ENCODE assay signal across 23 cellular contexts in the genomic region with DNA sequence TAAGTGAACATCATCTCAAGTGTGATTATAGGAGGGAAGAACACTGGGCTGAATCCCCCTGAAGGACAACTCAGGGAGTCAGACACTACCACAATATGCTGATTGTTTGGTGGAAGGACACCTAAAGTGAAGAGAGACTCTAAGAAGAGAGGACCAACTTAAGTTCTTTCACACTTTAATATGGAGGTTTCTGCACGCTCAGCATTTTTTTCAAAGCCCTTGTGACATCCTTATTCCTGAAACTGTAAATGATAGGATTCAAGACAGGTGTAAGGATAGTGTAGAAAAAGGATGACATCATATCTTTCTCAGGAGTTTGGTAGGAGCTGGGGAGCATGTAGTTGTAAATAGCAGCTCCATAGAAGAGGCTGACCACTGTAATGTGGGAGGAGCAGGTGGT. TPM values are rescaled to one million over a fixed set of nuclear protein-coding genes. Genes with fewer than 3 reads are reported as not detected.
DNase-seq lines count a peak whose midpoint lies in the region; ATAC-seq, FAIRE-seq and TF ChIP-seq lines count a peak whose summit lies in the region.
"Had no signal": no experiment of that assay in that cellular context is flagged by ENCODE, and none has a peak within 500 bp of the region (broad histone marks: within the 10 kb centered on the region; RNA-seq: fewer than 3 reads in every experiment).

No MANE protein-coding gene starts in this region.

- no peak for TF ChIP-seq POLR2A in K562 (conservative IDR thresholded peaks at IDR 0.05)
- TF ChIP-seq POLR2A in heart left ventricle (IDR thresholded peaks at IDR 0.05): no peak

- H3K4me3 ChIP-seq in HEK293 (ENCODE audit: low read depth, low read length): no peak overlapping the region
- no peak overlapping the region for H3K4me3 ChIP-seq in K562
- no peak overlapping the region for H3K4me3 ChIP-seq in trophoblast cell (ENCODE audit: low read depth, low read length)
- no peak overlapping the region for H3K4me3 ChIP-seq in heart left ventricle
- H3K4me3 ChIP-seq: BLaER1 treated with 17β-estradiol and CSF1 and Interleukin-3, amounts not matched to agents 10 nM and 100 nM; GM12878; GM23338; HAP-1 had no signal

- H4K12ac ChIP-seq in trophoblast cell (ENCODE audit: low read depth, low read length): no peak overlapping the region

- H4K20me1 ChIP-seq in K562 (replicated peaks; ENCODE audit: control insufficient read depth, insufficient read depth, low read length): no peaks in the 10 kb centered on the region
- H4K20me1 ChIP-seq: BLaER1 treated with 17β-estradiol and CSF1 and Interleukin-3, amounts not matched to agents 10 nM and 100 nM had no signal

- H3K4ac ChIP-seq in trophoblast cell (ENCODE audit: low read depth, low read length): no peak overlapping the region

- no peaks in the 10 kb centered on the region for H3K79me1 ChIP-seq in trophoblast cell (ENCODE audit: low read length)

- in situ Hi-C loops in K562 (cut with MboI): no loop called here

- TF ChIP-seq EP300 in K562 (IDR thresholded peaks at IDR 0.05; ENCODE audit: low read length): no peak

- H3K23ac ChIP-seq in trophoblast cell (ENCODE audit: low read length): no peak overlapping the region

- CTCF ChIA-PET in HEK293 (lab: Yijun Ruan, JAX): no interaction called here
- CTCF ChIA-PET in K562 (lab: Yijun Ruan, JAX; ENCODE audit: low intra/inter-chr PET ratio): no interaction called here

- H2BK5ac ChIP-seq in trophoblast cell (ENCODE audit: low read depth, low read length, poor library complexity): no peak overlapping the region

- H3K4me1 ChIP-seq in HEK293 (ENCODE audit: control insufficient read depth, insufficient read depth, low read length): no peaks in the 10 kb centered on the region
- H3K4me1 ChIP-seq in K562 (replicated peaks in 1 of 2; ENCODE audit: control insufficient read depth in 2 of 2, insufficient read depth in 2 of 2, low read length in 2 of 2): no peaks in the 10 kb centered on the region; a peak in 1 of 5 replicates
- no peaks in the 10 kb centered on the region for H3K4me1 ChIP-seq in trophoblast cell (ENCODE audit: control insufficient read depth in 1 of 2, insufficient read depth in 2 of 2, low read length in 2 of 2)
- no peaks in the 10 kb centered on the region for H3K4me1 ChIP-seq in heart left ventricle
- H3K4me1 ChIP-seq: BE2C, HAP-1 had no signal

- POLR2A ChIA-PET in HEK293 (lab: Yijun Ruan, JAX) (no interaction called here), K562 (lab: Yijun Ruan, JAX) (no interaction called here)

- no peak for ATAC-seq in K562
- ATAC-seq in heart left ventricle: no peak
- ATAC-seq: GM12878, GM23338 had no signal

- H3K9me3 ChIP-seq in HEK293 (ENCODE audit: control insufficient read depth, insufficient read depth, low read depth, low read length) (no peaks in the 10 kb centered on the region), K562 (replicated peaks; ENCODE audit: control insufficient read depth, insufficient read depth, low read depth, low read length) (no peaks in the 10 kb centered on the region), trophoblast cell (ENCODE audit: insufficient read depth, low read depth, low read length) (peaks cover 13% of the 10 kb centered on the region), heart left ventricle (no peaks in the 10 kb centered on the region)
- H3K9me3 ChIP-seq: BE2C; BLaER1 treated with 17β-estradiol and CSF1 and Interleukin-3, amounts not matched to agents 10 nM and 100 nM; HAP-1 had no signal

- no peaks in the 10 kb centered on the region for H3K79me2 ChIP-seq in K562 (ENCODE audit: control insufficient read depth, insufficient read depth, low read length)
- H3K79me2 ChIP-seq in trophoblast cell (ENCODE audit: control insufficient read depth, insufficient read depth, low read length, poor library complexity): no peaks in the 10 kb centered on the region

- intact Hi-C loops in K562 (cut with micrococcal nuclease): no loop called here
- intact Hi-C loops in heart left ventricle (cut with DNase I): no loop called here

- H3K36me3 ChIP-seq in HEK293 (ENCODE audit: control insufficient read depth in 2 of 2, insufficient read depth in 1 of 2, low read length in 2 of 2) (no peaks in the 10 kb centered on the region), K562 (ENCODE audit: control insufficient read depth, insufficient read depth, low read length) (no peaks in the 10 kb centered on the region), trophoblast cell (ENCODE audit: control insufficient read depth in 1 of 2, insufficient read depth in 2 of 2, low read length in 2 of 2) (no peaks in the 10 kb centered on the region), heart left ventricle (no peaks in the 10 kb centered on the region)
- H3K36me3 ChIP-seq: BE2C; BLaER1 treated with 17β-estradiol and CSF1 and Interleukin-3, amounts not matched to agents 10 nM and 100 nM; HAP-1 had no signal

- no peak overlapping the region for H3K14ac ChIP-seq in trophoblast cell (ENCODE audit: low read length)

- H3K27me3 ChIP-seq in K562 (ENCODE audit: control insufficient read depth in 2 of 2, insufficient read depth in 2 of 2, low read length in 2 of 2) (no peaks in the 10 kb centered on the region), trophoblast cell (ENCODE audit: insufficient read depth, low read length) (no peaks in the 10 kb centered on the region), heart left ventricle (no peaks in the 10 kb centered on the region)
- H3K27me3 ChIP-seq: BE2C; BLaER1 treated with 17β-estradiol and CSF1 and Interleukin-3, amounts not matched to agents 10 nM and 100 nM had no signal

- H3K9ac ChIP-seq in K562 (ENCODE audit: insufficient read depth in 1 of 2, low read depth in 2 of 2, low read length in 2 of 2) (no peak overlapping the region), trophoblast cell (ENCODE audit: low read length) (peak overlapping the region; percentile 62)
- H3K9ac ChIP-seq: BLaER1 treated with 17β-estradiol and CSF1 and Interleukin-3, amounts not matched to agents 10 nM and 100 nM had no signal

- H3K18ac ChIP-seq in trophoblast cell (ENCODE audit: low read length): no peak overlapping the region

- H3K27ac ChIP-seq in HEK293 (ENCODE audit: extremely low read depth, low read depth, low read length): no peak overlapping the region
- no peak overlapping the region for H3K27ac ChIP-seq in K562 (ENCODE audit: extremely low read depth, low read depth, low read length)
- H3K27ac ChIP-seq in trophoblast cell (ENCODE audit: low read depth, low read length): no peak overlapping the region
- H3K27ac ChIP-seq in heart left ventricle: no peak overlapping the region
- H3K27ac ChIP-seq: BLaER1 treated with 17β-estradiol and CSF1 and Interleukin-3, amounts not matched to agents 10 nM and 100 nM had no signal

- 0% methylated on average over 1 of the region's 1 CpG for WGBS in K562 (ENCODE audit: insufficient coverage, low coverage, missing lambda C conversion rate)
- no CpG with 5 or more reads among the region's 1 CpG for WGBS in trophoblast cell (ENCODE audit: extremely low coverage, insufficient coverage, insufficient read length)
- 32 to 66% (median 52%) methylated on average over 1 of the region's 1 CpG for WGBS in heart left ventricle, 4 donors

- no peak overlapping the region for H3K4me2 ChIP-seq in K562 (ENCODE audit: insufficient read depth, low read length)
- no peak overlapping the region for H3K4me2 ChIP-seq in trophoblast cell (ENCODE audit: low read length)
- H3K4me2 ChIP-seq: BLaER1 treated with 17β-estradiol and CSF1 and Interleukin-3, amounts not matched to agents 10 nM and 100 nM; GM23338 had no signal

- no peak overlapping the region for H2BK120ac ChIP-seq in trophoblast cell (ENCODE audit: insufficient read depth, low read length, poor library complexity)

- H2AFZ ChIP-seq in K562 (ENCODE audit: low read depth, low read length): no peak overlapping the region
- no peak overlapping the region for H2AFZ ChIP-seq in trophoblast cell (ENCODE audit: insufficient read depth, low read length, poor library complexity)
- H2AFZ ChIP-seq: GM23338 had no signal

- H3K9me1 ChIP-seq in K562 (ENCODE audit: control insufficient read depth, insufficient read depth, low read length): no peaks in the 10 kb centered on the region

- no peak overlapping the region for H4K8ac ChIP-seq in trophoblast cell (ENCODE audit: low read depth, low read length)

- TF ChIP-seq RAD21 in K562 (CRISPR knock-in tag; conservative IDR thresholded peaks at IDR 0.05 in 1 of 2, IDR thresholded peaks at IDR 0.05 in 1 of 2): no peak

- no TSS peak for BruUV-seq in K562 (replicated peaks; lab: Mats Ljungman, UMichigan)

- DNase-seq in K562 (ENCODE audit: extremely low read depth in 1 of 4, low spot score in 3 of 4) (no peak), trophoblast cell (no peak), AG20443 (ENCODE audit: low spot score) (no peak), heart left ventricle (no peak)
- DNase-seq: AML-193; BE2C; CD4-positive, alpha-beta T cell; CD8-positive, alpha-beta memory T cell; DMS 273 treated with DMSO at 0.1 percent for 48 hours; DMS79; EL; GDM1 had no signal

- no peak for FAIRE-seq in K562 (lab: Jason Lieb, UNC)
- FAIRE-seq: D721Med, GM12878, GM19239, H54 had no signal

- no peak overlapping the region for H2AK5ac ChIP-seq in trophoblast cell (ENCODE audit: low read length)

- no peak overlapping the region for H2BK12ac ChIP-seq in trophoblast cell (ENCODE audit: low read length)

- H4K91ac ChIP-seq in trophoblast cell (ENCODE audit: low read depth, low read length): no peak overlapping the region

- no peak for TF ChIP-seq CTCF in HEK293 (tag by site-specific recombination; IDR thresholded peaks at IDR 0.05)
- TF ChIP-seq CTCF in K562 (IDR thresholded peaks at IDR 0.05 in 2 of 3, conservative IDR thresholded peaks at IDR 0.05 in 1 of 3; ENCODE audit: insufficient read depth in 2 of 3, low read depth in 1 of 3, low read length in 3 of 3): no peak
- TF ChIP-seq CTCF in heart left ventricle (IDR thresholded peaks at IDR 0.05): no peak

RNA-seq across cellular contexts. Expression of a gene that starts 4.8 kb away (rescaled TPM):
- total RNA-seq in K562 (2011; cell fraction: chromatin; rRNA removed; ENCODE audit: low replicate concordance): not detected in 2 replicates
- total RNA-seq in K562 (2011; cell fraction: nucleolus; rRNA removed): not detected in 2 replicates
- total RNA-seq in K562 (2011; cell fraction: nucleoplasm; rRNA removed): not detected in 2 replicates
- not detected in 2 replicates for total RNA-seq in K562 (2014; rRNA removed)
- total RNA-seq in K562 (2014; rRNA removed; fragmentation: Illumina TruSeq; extraction: Trizol): not detected in 2 replicates
- not detected in 2 replicates for total RNA-seq in K562 (2015; rRNA removed; fragmentation: Illumina TruSeq; extraction: Trizol)
- not detected in 2 replicates for total RNA-seq in K562 (2021)
- not detected in 2 replicates for polyA plus RNA-seq in K562 (2011; rRNA removed)
- polyA plus RNA-seq in K562 (2011; cell fraction: cytosol; rRNA removed): 0.06 TPM in 1 of 2 replicates, not detected in the other
- polyA plus RNA-seq in K562 (2011; cell fraction: nucleus; rRNA removed): not detected in 2 replicates
- 0.06 TPM in 1 of 2 replicates, not detected in the other for polyA plus RNA-seq in K562 (2012)
- polyA plus RNA-seq in K562 (2014; fragmentation: Illumina TruSeq; extraction: Trizol): not detected in 2 replicates
- polyA plus RNA-seq in K562 (2014; fragmentation: Nextera tagmentation; extraction: Ambion mirVana): not detected
- not detected in 2 replicates for polyA plus RNA-seq in K562 (2014; rRNA removed)
- not detected in 2 replicates for polyA minus RNA-seq in K562 (2011; rRNA and poly(A)+ RNA removed)
- polyA minus RNA-seq in K562 (2011; cell fraction: cytosol; rRNA and poly(A)+ RNA removed): not detected in 2 replicates
- polyA minus RNA-seq in K562 (2011; cell fraction: nucleus; rRNA and poly(A)+ RNA removed): not detected in 2 replicates
- polyA plus RNA-seq in trophoblast cell (2013): not detected in 2 replicates
- total RNA-seq in heart left ventricle: not detected
- polyA plus RNA-seq in heart left ventricle: not detected
- total RNA-seq: A172; CD4-positive, alpha-beta T cell; CD8-positive, alpha-beta memory T cell; GM12878; GM23338 had no signal
- polyA plus RNA-seq: AG04450; CD14-positive monocyte; CD8-positive, alpha-beta memory T cell; GM12878; GM23338 had no signal

RNA-seq across cellular contexts. Expression of a gene that starts 18.1 kb away (rescaled TPM):
- total RNA-seq in K562 (2011; cell fraction: chromatin; rRNA removed; ENCODE audit: low replicate concordance): not detected in 2 replicates
- not detected in 2 replicates for total RNA-seq in K562 (2011; cell fraction: nucleolus; rRNA removed)
- total RNA-seq in K562 (2011; cell fraction: nucleoplasm; rRNA removed): not detected in 2 replicates
- total RNA-seq in K562 (2014; rRNA removed) (not detected in 2 replicates), K562 (2014; rRNA removed; fragmentation: Illumina TruSeq; extraction: Trizol) (not detected in 2 replicates), K562 (2015; rRNA removed; fragmentation: Illumina TruSeq; extraction: Trizol) (not detected in 2 replicates), K562 (2021) (not detected in 2 replicates), heart left ventricle (not detected)
- polyA plus RNA-seq in K562 (2011; rRNA removed) (not detected in 2 replicates), K562 (2014; fragmentation: Illumina TruSeq; extraction: Trizol) (not detected in 2 replicates), K562 (2014; fragmentation: Nextera tagmentation; extraction: Ambion mirVana) (not detected), K562 (2014; rRNA removed) (not detected in 2 replicates), heart left ventricle (not detected)
- not detected in 2 replicates for polyA plus RNA-seq in K562 (2011; cell fraction: cytosol; rRNA removed)
- not detected in 2 replicates for polyA plus RNA-seq in K562 (2011; cell fraction: nucleus; rRNA removed)
- not detected in 2 replicates for polyA plus RNA-seq in K562 (2012)
- not detected in 2 replicates for polyA minus RNA-seq in K562 (2011; rRNA and poly(A)+ RNA removed)
- not detected in 2 replicates for polyA minus RNA-seq in K562 (2011; cell fraction: cytosol; rRNA and poly(A)+ RNA removed)
- not detected in 2 replicates for polyA minus RNA-seq in K562 (2011; cell fraction: nucleus; rRNA and poly(A)+ RNA removed)
- polyA plus RNA-seq in trophoblast cell (2013): not detected in 2 replicates
- total RNA-seq: A172; CD4-positive, alpha-beta T cell; CD8-positive, alpha-beta memory T cell; GM23338 had no signal
- polyA plus RNA-seq: AG04450; CD14-positive monocyte; CD8-positive, alpha-beta memory T cell; GM23338 had no signal

RNA-seq across cellular contexts. Expression of a gene that starts 30.1 kb away (rescaled TPM):
- total RNA-seq in K562 (2011; cell fraction: chromatin; rRNA removed; ENCODE audit: low replicate concordance): not detected in 2 replicates
- total RNA-seq in K562 (2011; cell fraction: nucleolus; rRNA removed): not detected in 2 replicates
- total RNA-seq in K562 (2011; cell fraction: nucleoplasm; rRNA removed): not detected in 2 replicates
- total RNA-seq in K562 (2014; rRNA removed): not detected in 2 replicates
- total RNA-seq in K562 (2014; rRNA removed; fragmentation: Illumina TruSeq; extraction: Trizol): not detected in 2 replicates
- total RNA-seq in K562 (2015; rRNA removed; fragmentation: Illumina TruSeq; extraction: Trizol): not detected in 2 replicates
- total RNA-seq in K562 (2021): not detected in 2 replicates
- not detected in 2 replicates for polyA plus RNA-seq in K562 (2011; rRNA removed)
- not detected in 2 replicates for polyA plus RNA-seq in K562 (2011; cell fraction: cytosol; rRNA removed)
- polyA plus RNA-seq in K562 (2011; cell fraction: nucleus; rRNA removed): not detected in 2 replicates
- polyA plus RNA-seq in K562 (2012): not detected in 2 replicates
- not detected in 2 replicates for polyA plus RNA-seq in K562 (2014; fragmentation: Illumina TruSeq; extraction: Trizol)
- polyA plus RNA-seq in K562 (2014; fragmentation: Nextera tagmentation; extraction: Ambion mirVana): not detected
- polyA plus RNA-seq in K562 (2014; rRNA removed): not detected in 2 replicates
- polyA minus RNA-seq in K562 (2011; rRNA and poly(A)+ RNA removed): not detected in 2 replicates
- polyA minus RNA-seq in K562 (2011; cell fraction: cytosol; rRNA and poly(A)+ RNA removed): not detected in 2 replicates
- not detected in 2 replicates for polyA minus RNA-seq in K562 (2011; cell fraction: nucleus; rRNA and poly(A)+ RNA removed)
- polyA plus RNA-seq in trophoblast cell (2013): not detected in 2 replicates
- not detected for total RNA-seq in heart left ventricle
- not detected for polyA plus RNA-seq in heart left ventricle
- total RNA-seq: A172; CD4-positive, alpha-beta T cell; CD8-positive, alpha-beta memory T cell; GM23338 had no signal
- polyA plus RNA-seq: AG04450; CD14-positive monocyte; CD8-positive, alpha-beta memory T cell; GM23338 had no signal

RNA-seq across cellular contexts. Expression of a gene that starts 42.2 kb away (rescaled TPM):
- not detected in 2 replicates for total RNA-seq in K562 (2011; cell fraction: chromatin; rRNA removed; ENCODE audit: low replicate concordance)
- total RNA-seq in K562 (2011; cell fraction: nucleolus; rRNA removed): not detected in 2 replicates
- not detected in 2 replicates for total RNA-seq in K562 (2011; cell fraction: nucleoplasm; rRNA removed)
- total RNA-seq in K562 (2014; rRNA removed): not detected in 2 replicates
- not detected in 2 replicates for total RNA-seq in K562 (2014; rRNA removed; fragmentation: Illumina TruSeq; extraction: Trizol)
- total RNA-seq in K562 (2015; rRNA removed; fragmentation: Illumina TruSeq; extraction: Trizol): not detected in 2 replicates
- total RNA-seq in K562 (2021): not detected in 2 replicates
- not detected in 2 replicates for polyA plus RNA-seq in K562 (2011; rRNA removed)
- not detected in 2 replicates for polyA plus RNA-seq in K562 (2011; cell fraction: cytosol; rRNA removed)
- polyA plus RNA-seq in K562 (2011; cell fraction: nucleus; rRNA removed): not detected in 2 replicates
- not detected in 2 replicates for polyA plus RNA-seq in K562 (2012)
- not detected in 2 replicates for polyA plus RNA-seq in K562 (2014; fragmentation: Illumina TruSeq; extraction: Trizol)
- not detected for polyA plus RNA-seq in K562 (2014; fragmentation: Nextera tagmentation; extraction: Ambion mirVana)
- polyA plus RNA-seq in K562 (2014; rRNA removed): not detected in 2 replicates
- not detected in 2 replicates for polyA minus RNA-seq in K562 (2011; rRNA and poly(A)+ RNA removed)
- not detected in 2 replicates for polyA minus RNA-seq in K562 (2011; cell fraction: cytosol; rRNA and poly(A)+ RNA removed)
- not detected in 2 replicates for polyA minus RNA-seq in K562 (2011; cell fraction: nucleus; rRNA and poly(A)+ RNA removed)
- polyA plus RNA-seq in trophoblast cell (2013): not detected in 2 replicates
- total RNA-seq in heart left ventricle: not detected
- polyA plus RNA-seq in heart left ventricle: not detected
- total RNA-seq: A172; CD4-positive, alpha-beta T cell; CD8-positive, alpha-beta memory T cell; GM12878; GM23338 had no signal
- polyA plus RNA-seq: AG04450; CD14-positive monocyte; CD8-positive, alpha-beta memory T cell; GM12878; GM23338 had no signal

RNA-seq across cellular contexts. Expression of a gene that starts 52.4 kb away (rescaled TPM):
- total RNA-seq in K562 (2011; cell fraction: chromatin; rRNA removed; ENCODE audit: low replicate concordance): not detected in 2 replicates
- not detected in 2 replicates for total RNA-seq in K562 (2011; cell fraction: nucleolus; rRNA removed)
- not detected in 2 replicates for total RNA-seq in K562 (2011; cell fraction: nucleoplasm; rRNA removed)
- total RNA-seq in K562 (2014; rRNA removed): not detected in 2 replicates
- total RNA-seq in K562 (2014; rRNA removed; fragmentation: Illumina TruSeq; extraction: Trizol): not detected in 2 replicates
- total RNA-seq in K562 (2015; rRNA removed; fragmentation: Illumina TruSeq; extraction: Trizol): not detected in 2 replicates
- total RNA-seq in K562 (2021): not detected in 2 replicates
- not detected in 2 replicates for polyA plus RNA-seq in K562 (2011; rRNA removed)
- polyA plus RNA-seq in K562 (2011; cell fraction: cytosol; rRNA removed): not detected in 2 replicates
- not detected in 2 replicates for polyA plus RNA-seq in K562 (2011; cell fraction: nucleus; rRNA removed)
- not detected in 2 replicates for polyA plus RNA-seq in K562 (2012)
- polyA plus RNA-seq in K562 (2014; fragmentation: Illumina TruSeq; extraction: Trizol): not detected in 2 replicates
- polyA plus RNA-seq in K562 (2014; fragmentation: Nextera tagmentation; extraction: Ambion mirVana): not detected
- polyA plus RNA-seq in K562 (2014; rRNA removed): not detected in 2 replicates
- polyA minus RNA-seq in K562 (2011; rRNA and poly(A)+ RNA removed): not detected in 2 replicates
- not detected in 2 replicates for polyA minus RNA-seq in K562 (2011; cell fraction: cytosol; rRNA and poly(A)+ RNA removed)
- polyA minus RNA-seq in K562 (2011; cell fraction: nucleus; rRNA and poly(A)+ RNA removed): not detected in 2 replicates
- not detected in 2 replicates for polyA plus RNA-seq in trophoblast cell (2013)
- total RNA-seq in heart left ventricle: not detected
- not detected for polyA plus RNA-seq in heart left ventricle
- total RNA-seq: A172; CD4-positive, alpha-beta T cell; CD8-positive, alpha-beta memory T cell; GM23338 had no signal
- polyA plus RNA-seq: AG04450; CD14-positive monocyte; CD8-positive, alpha-beta memory T cell; GM23338 had no signal
